ENCODE assay signal across 26 cellular contexts in the genomic region with DNA sequence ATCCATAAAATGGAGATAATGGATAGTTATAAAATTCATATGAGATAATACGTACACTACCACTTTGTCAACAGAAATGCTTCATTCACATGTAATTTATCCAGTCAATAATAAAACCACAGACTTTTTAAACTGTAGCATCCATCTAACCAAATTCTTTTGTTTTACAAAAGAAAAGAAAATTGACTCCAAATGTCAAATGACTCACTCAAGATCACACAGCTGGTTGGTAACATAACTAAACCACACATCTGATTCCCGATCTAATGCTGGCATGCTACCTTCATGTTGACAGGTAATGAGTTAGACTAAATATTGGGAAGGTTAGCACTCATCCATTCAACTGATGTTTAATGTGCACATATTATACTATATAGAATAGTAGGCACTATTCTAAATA.
"Had no signal": no experiment of that assay in that cellular context is flagged by ENCODE, and none has a peak within 500 bp of the region (broad histone marks: within the 10 kb centered on the region; RNA-seq: fewer than 3 reads in every experiment).

No MANE protein-coding gene starts in this region.

- ATAC-seq: activated CD4-positive, alpha-beta T cell treated with anti-CD3 and anti-CD28 coated beads for 36 hours; activated CD8-positive, alpha-beta memory T cell treated with anti-CD3 and anti-CD28 coated beads, Interleukin-2, amount 10 ng/mL, durations not matched to agents 7 days and 5 days; activated CD8-positive, alpha-beta T cell treated with anti-CD3 and anti-CD28 coated beads, Interleukin-2, amount 10 ng/mL, durations not matched to agents 7 days and 5 days; activated naive CD4-positive, alpha-beta T cell treated with anti-CD3 and anti-CD28 coated beads, Interleukin-2, amount 50 U/mL, for 72 hours; gastroesophageal sphincter; heart right ventricle had no signal

- H3K4me3 ChIP-seq: ascending aorta, breast epithelium, cardiac muscle cell, colonic mucosa, esophagus squamous epithelium, gastroesophageal sphincter, heart right ventricle had no signal

- DNase-seq: activated CD4-positive, alpha-beta memory T cell treated with anti-CD3 and anti-CD28 coated beads for 36 hours; activated CD4-positive, alpha-beta T cell treated with anti-CD3 and anti-CD28 coated beads for 36 hours; activated CD4-positive, alpha-beta T cell treated with anti-CD3 and anti-CD28 coated beads, Interleukin-2, amount 10 ng/mL, durations not matched to agents 24 days and 14 days; activated CD4-positive, CD25-positive, alpha-beta regulatory T cell; activated CD4-positive, CD25-positive, alpha-beta regulatory T cell treated with anti-CD3 and anti-CD28 coated beads, Interleukin-2, amount 50 U/mL, for 72 hours; activated CD8-positive, alpha-beta memory T cell treated with anti-CD3 and anti-CD28 coated beads, Interleukin-2, amount 10 ng/mL, durations not matched to agents 7 days and 5 days; activated CD8-positive, alpha-beta memory T cell treated with anti-CD3 and anti-CD28 coated beads, Interleukin-2, amount 50 U/mL, for 4 hours; activated CD8-positive, alpha-beta T cell treated with anti-CD3 and anti-CD28 coated beads, Interleukin-2, amount 10 ng/mL, durations not matched to agents 7 days and 5 days; activated effector memory CD4-positive, alpha-beta T cell treated with anti-CD3 and anti-CD28 coated beads, Interleukin-2, amount 50 U/mL, for 16 hours; activated naive CD4-positive, alpha-beta T cell treated with anti-CD3 and anti-CD28 coated beads for 36 hours; activated naive CD8-positive, alpha-beta T cell treated with anti-CD3 and anti-CD28 coated beads, Interleukin-2, amount 10 ng/mL, durations not matched to agents 7 days and 5 days; activated T-cell treated with anti-CD3 and anti-CD28 coated beads, Interleukin-2, amount 50 U/mL, for 1 hour; activated T-cell treated with anti-CD3 and anti-CD28 coated beads, Interleukin-2, amount 50 U/mL, for 48 hours; central memory CD4-positive, alpha-beta T cell; cerebellar nuclear complex; colonic mucosa; effector CD8-positive, alpha-beta T cell; esophagus squamous epithelium; foreskin melanocyte; heart right ventricle; T-helper 2 cell had no signal
